ENCODE assay signal across 17 cellular contexts in genomic region chr6:148455674-148456559, GRCh38.
DNase-seq lines count a peak whose midpoint lies in the region; ATAC-seq lines count a peak whose summit lies in the region.
"Had no signal": no experiment of that assay in that cellular context is flagged by ENCODE, and none has a peak within 500 bp of the region (broad histone marks: within the 10 kb centered on the region; RNA-seq: fewer than 3 reads in every experiment).

No MANE protein-coding gene starts in this region.

- H3K9me3 ChIP-seq in Karpas-422 (ENCODE audit: low read length) = no peaks in the 10 kb centered on the region
- H3K9me3 ChIP-seq: BE2C, left lung, MG63, vagina had no signal

- POLR2A ChIA-PET in activated CD4-positive, alpha-beta T cell treated with anti-CD3 and anti-CD28 coated beads for 36 hours (lab: Charles Lee) = no interaction called here

- H4K20me1 ChIP-seq in Karpas-422 (ENCODE audit: insufficient read depth, low read depth, low read length) = no peaks in the 10 kb centered on the region

- H3K9ac ChIP-seq in Karpas-422 (ENCODE audit: low read length) = no peak overlapping the region

- H3K4me2 ChIP-seq in Karpas-422 (ENCODE audit: low read depth, low read length, poor library complexity, severe bottlenecking) = no peak overlapping the region

- no peaks in the 10 kb centered on the region for H3K9me3 Mint-ChIP-seq in activated CD4-positive, alpha-beta T cell treated with anti-CD3 and anti-CD28 coated beads for 36 hours (ENCODE audit: low read depth)

- H3K27me3 Mint-ChIP-seq in activated CD4-positive, alpha-beta T cell treated with anti-CD3 and anti-CD28 coated beads for 36 hours = peaks cover 7% of the 10 kb centered on the region

- intact Hi-C loops in activated CD4-positive, alpha-beta T cell treated with anti-CD3 and anti-CD28 coated beads for 36 hours (cut with DNase I, micrococcal nuclease) = no loop called here

- CTCF ChIA-PET in activated CD4-positive, alpha-beta T cell treated with anti-CD3 and anti-CD28 coated beads for 36 hours (lab: Charles Lee) = interaction anchor here (0.9 kb wide), 1 partner anchor 8 kb away, joined by 3 read pairs; no protein-coding TSS in a partner anchor

- no peaks in the 10 kb centered on the region for H3K9me2 ChIP-seq in Karpas-422 (replicated peaks; ENCODE audit: insufficient read depth, low read length)

- H2AFZ ChIP-seq in Karpas-422 (ENCODE audit: low read length) = no peak overlapping the region

- peaks cover 16% of the 10 kb centered on the region for H3K4me1 Mint-ChIP-seq in activated CD4-positive, alpha-beta T cell treated with anti-CD3 and anti-CD28 coated beads for 36 hours

- H3K79me2 ChIP-seq in Karpas-422 (ENCODE audit: low read length) = no peaks in the 10 kb centered on the region

- no peak for ATAC-seq in activated CD4-positive, alpha-beta T cell treated with anti-CD3 and anti-CD28 coated beads for 36 hours
- ATAC-seq: stimulated activated naive CD8-positive, alpha-beta T cell treated with anti-CD3 and anti-CD28 coated beads, Interleukin-15, Interleukin-2, amounts not matched to agents 100 U/mL and 50 U/mL, for 24 hours had no signal

- H3K27me3 ChIP-seq in Karpas-422 (ENCODE audit: low read length) = no peaks in the 10 kb centered on the region; the same call in 1 of the 2 replicates
- H3K27me3 ChIP-seq: BE2C, left lung, MG63, vagina had no signal

- H3K4me3 Mint-ChIP-seq in activated CD4-positive, alpha-beta T cell treated with anti-CD3 and anti-CD28 coated beads for 36 hours = no peak overlapping the region

- no peak overlapping the region for H3K27ac Mint-ChIP-seq in activated CD4-positive, alpha-beta T cell treated with anti-CD3 and anti-CD28 coated beads for 36 hours

- no peaks in the 10 kb centered on the region for H3K36me3 ChIP-seq in Karpas-422 (ENCODE audit: insufficient read depth, low read length)
- H3K36me3 ChIP-seq: BE2C, left lung, vagina had no signal

- H3K27ac ChIP-seq in Karpas-422 (ENCODE audit: low read length) = no peak overlapping the region
- H3K27ac ChIP-seq: vagina had no signal

- no peak overlapping the region for H3K4me3 ChIP-seq in Karpas-422 (ENCODE audit: low read length)
- H3K4me3 ChIP-seq: left lung, MG63, vagina had no signal

- DNase-seq in RPMI7951 (ENCODE audit: low read depth) (peak; percentile 24), ecto neural progenitor cell (ENCODE audit: low spot score) (peak; percentile 53), iPS-NIHi11 (ENCODE audit: low spot score) (peak; percentile 32), retina (peak; percentile 81), Karpas-422 (no peak), NCI-H82 treated with DMSO at 0.1 percent for 48 hours (lab: John Stamatoyannopoulos, UW; ENCODE audit: unreplicated experiment) (no peak)
- no peak for DNase-seq in activated CD4-positive, alpha-beta T cell treated with anti-CD3 and anti-CD28 coated beads for 36 hours
- DNase-seq: activated CD8-positive, alpha-beta memory T cell treated with anti-CD3 and anti-CD28 coated beads, Interleukin-2, amount 50 U/mL, for 48 hours; activated naive CD4-positive, alpha-beta T cell treated with Interleukin-2 at 50 U/mL for 16 hours; BE2C; DMS53; left lung; RPMI8226; small intestine; stimulated activated naive CD8-positive, alpha-beta T cell treated with anti-CD3 and anti-CD28 coated beads, Interleukin-15, Interleukin-2, amounts not matched to agents 100 U/mL and 50 U/mL, for 24 hours had no signal

- no peaks in the 10 kb centered on the region for H3K4me1 ChIP-seq in Karpas-422 (ENCODE audit: low read length)
- H3K4me1 ChIP-seq: BE2C had no signal

- H3K36me3 Mint-ChIP-seq in activated CD4-positive, alpha-beta T cell treated with anti-CD3 and anti-CD28 coated beads for 36 hours (ENCODE audit: low read depth) = no peaks in the 10 kb centered on the region

Comparison
In these comparisons a context has a peak if more than half of its experiments do, and no peak if none do; other contexts are left out.
1. DNase-seq: peak in RPMI7951 (single experiment), ecto neural progenitor cell (single experiment), iPS-NIHi11 (single experiment) and retina (single experiment); none in activated CD4-positive, alpha-beta T cell treated with anti-CD3 and anti-CD28 coated beads for 36 hours (single experiment), Karpas-422 (single experiment) and NCI-H82 treated with DMSO at 0.1 percent for 48 hours (single experiment).